22 cellular contexts compared by ENCODE assay signal in genomic region chr19:42064432-42064831, GRCh38. TPM values are rescaled to one million over a fixed set of nuclear protein-coding genes. Genes with fewer than 3 reads are reported as not detected.
DNase-seq lines count a peak whose midpoint lies in the region; ATAC-seq, FAIRE-seq and TF ChIP-seq lines count a peak whose summit lies in the region.
"Had no signal": no experiment of that assay in that cellular context is flagged by ENCODE, and none has a peak within 500 bp of the region (broad histone marks: within the 10 kb centered on the region; RNA-seq: fewer than 3 reads in every experiment).

No MANE protein-coding gene starts in this region.

- peaks cover 12 to 49% of the 10 kb centered on the region in 2 experiments; a peak in 4 of 5 replicates for H3K27me3 ChIP-seq in K562 (ENCODE audit: control insufficient read depth in 2 of 2, insufficient read depth in 2 of 2, low read length in 2 of 2)
- H3K27me3 ChIP-seq: BLaER1 had no signal

- H3K9me1 ChIP-seq in K562 (ENCODE audit: control insufficient read depth, insufficient read depth, low read length), result no peaks in the 10 kb centered on the region

- TF ChIP-seq EP300 in K562 (IDR thresholded peaks at IDR 0.05; ENCODE audit: low read length), result no peak

- no peaks in the 10 kb centered on the region for H3K79me2 ChIP-seq in K562 (ENCODE audit: control insufficient read depth, insufficient read depth, low read length)

- in situ Hi-C loops in K562 (cut with MboI), result no loop called here

- POLR2A ChIA-PET in HEK293 (lab: Yijun Ruan, JAX) (no interaction called here), K562 (lab: Yijun Ruan, JAX) (interaction anchor here (0.6 to 1.1 kb wide), 2 partner anchors 9 to 241 kb away, joined by 3 to 5 read pairs; no protein-coding TSS in a partner anchor)

- no peak overlapping the region for H3K4me2 ChIP-seq in K562 (ENCODE audit: insufficient read depth, low read length)
- H3K4me2 ChIP-seq: GM23338 had no signal

- TF ChIP-seq RAD21 in K562 (CRISPR knock-in tag; conservative IDR thresholded peaks at IDR 0.05 in 1 of 2, IDR thresholded peaks at IDR 0.05 in 1 of 2), result no peak

- no peak for ATAC-seq in K562
- ATAC-seq in GM21423 (IDR thresholded peaks at IDR 0.05; ENCODE audit: unreplicated experiment), result no peak
- no peak for ATAC-seq in HG03025 (IDR thresholded peaks at IDR 0.05; ENCODE audit: low FRiP score, unreplicated experiment)
- ATAC-seq: CD8-positive, alpha-beta T cell; GM23338; HCT116 had no signal

- H3K36me3 ChIP-seq in HEK293 (ENCODE audit: control insufficient read depth in 2 of 2, insufficient read depth in 1 of 2, low read length in 2 of 2) (no peaks in the 10 kb centered on the region), K562 (ENCODE audit: control insufficient read depth, insufficient read depth, low read length) (no peaks in the 10 kb centered on the region), kidney (ENCODE audit: control insufficient read depth in 1 of 2, insufficient read depth in 2 of 2, low read length in 2 of 2) (no peaks in the 10 kb centered on the region)

- FAIRE-seq in K562 (lab: Jason Lieb, UNC) (no peak), kidney (lab: Jason Lieb, UNC) (no peak)
- FAIRE-seq: A204.1, G401.6, GM12892, GM19239 had no signal

- H3K4me3 ChIP-seq in HEK293 (ENCODE audit: low read depth, low read length) (no peak overlapping the region), K562 (no peak overlapping the region), kidney (ENCODE audit: low read length in 2 of 2) (no peak overlapping the region)
- H3K4me3 ChIP-seq: BLaER1, GM23338 had no signal

- intact Hi-C loops in K562 (cut with micrococcal nuclease) (no loop called here), kidney (cut with DNase I) (no loop called here)

- TF ChIP-seq CTCF in HEK293 (tag by site-specific recombination; IDR thresholded peaks at IDR 0.05), result no peak
- TF ChIP-seq CTCF in K562 (IDR thresholded peaks at IDR 0.05 in 2 of 3, conservative IDR thresholded peaks at IDR 0.05 in 1 of 3; ENCODE audit: insufficient read depth in 2 of 3, low read depth in 1 of 3, low read length in 3 of 3), result no peak
- no peak for TF ChIP-seq CTCF in kidney (IDR thresholded peaks at IDR 0.05; ENCODE audit: borderline replicate concordance, extremely low read depth, insufficient read depth)

- no peak overlapping the region for H3K9ac ChIP-seq in K562 (ENCODE audit: insufficient read depth in 1 of 2, low read depth in 2 of 2, low read length in 2 of 2)
- no peak overlapping the region for H3K9ac ChIP-seq in kidney (ENCODE audit: low read length in 2 of 2)
- H3K9ac ChIP-seq: BLaER1 had no signal

- H2AFZ ChIP-seq in K562 (ENCODE audit: low read depth, low read length), result no peak overlapping the region
- H2AFZ ChIP-seq: GM23338 had no signal

- no peak overlapping the region for H3K27ac ChIP-seq in HEK293 (ENCODE audit: extremely low read depth, low read depth, low read length)
- H3K27ac ChIP-seq in K562 (ENCODE audit: extremely low read depth, low read depth, low read length), result no peak overlapping the region
- H3K27ac ChIP-seq in kidney (ENCODE audit: low read depth in 2 of 2, low read length in 2 of 2), result no peak overlapping the region
- H3K27ac ChIP-seq: 22Rv1, BLaER1, C4-2B had no signal

- WGBS in K562 (ENCODE audit: insufficient coverage, low coverage, missing lambda C conversion rate), result 5% methylated on average over 6 of the region's 6 CpGs

- H3K9me3 ChIP-seq in HEK293 (ENCODE audit: control insufficient read depth, insufficient read depth, low read depth, low read length), result no peaks in the 10 kb centered on the region
- no peaks in the 10 kb centered on the region for H3K9me3 ChIP-seq in K562 (replicated peaks; ENCODE audit: control insufficient read depth, insufficient read depth, low read depth, low read length)
- no peaks in the 10 kb centered on the region for H3K9me3 ChIP-seq in kidney (ENCODE audit: control insufficient read depth in 1 of 2, low read length in 2 of 2)
- H3K9me3 ChIP-seq: BLaER1, Caco-2 had no signal

- DNase-seq in K562 (ENCODE audit: extremely low read depth in 1 of 4, low spot score in 3 of 4), result no peak
- DNase-seq in kidney, result peak; percentile 21
- DNase-seq in SIG-M5 (lab: John Stamatoyannopoulos, UW), result no peak
- DNase-seq: Caco-2; CD4-positive, CD25-positive, alpha-beta regulatory T cell; CD8-positive, alpha-beta T cell; DMS153; DND-41; H9; HFFc6 had no signal

- no peaks in the 10 kb centered on the region for H4K20me1 ChIP-seq in K562 (replicated peaks; ENCODE audit: control insufficient read depth, insufficient read depth, low read length)

- CTCF ChIA-PET in HEK293 (lab: Yijun Ruan, JAX) (interaction anchor here (0.6 to 2.8 kb wide), 5 partner anchors 9 to 44 kb away, joined by 3 to 8 read pairs (median 5); no protein-coding TSS in a partner anchor), K562 (lab: Yijun Ruan, JAX; ENCODE audit: low intra/inter-chr PET ratio) (no interaction called here)

- H3K4me1 ChIP-seq in HEK293 (ENCODE audit: control insufficient read depth, insufficient read depth, low read length) (no peaks in the 10 kb centered on the region), K562 (replicated peaks in 1 of 2; ENCODE audit: control insufficient read depth in 2 of 2, insufficient read depth in 2 of 2, low read length in 2 of 2) (peaks cover 3 to 21% of the 10 kb centered on the region in 2 experiments; a peak in 4 of 5 replicates), kidney (ENCODE audit: control insufficient read depth in 1 of 2, insufficient read depth in 1 of 2, low read depth in 1 of 2, low read length in 2 of 2) (no peaks in the 10 kb centered on the region)
- H3K4me1 ChIP-seq: Caco-2 had no signal

- TF ChIP-seq POLR2A in K562 (conservative IDR thresholded peaks at IDR 0.05), result no peak

- no TSS peak for BruUV-seq in K562 (replicated peaks; lab: Mats Ljungman, UMichigan)

TF ChIP-seq in HEK293, 187 proteins besides CTCF, POLR2A, EP300 and RAD21 (continues in another document):
- no peak for TF ChIP-seq PBX3 (CRISPR knock-in tag; IDR thresholded peaks at IDR 0.05)

TF ChIP-seq in K562, 482 proteins besides CTCF, POLR2A, EP300 and RAD21:
- peak; percentile 39 for TF ChIP-seq RBM25 (IDR thresholded peaks at IDR 0.05; ENCODE audit: low read depth, low read length, severe bottlenecking)
- TF ChIP-seq EHMT2 (IDR thresholded peaks at IDR 0.05), result no peak
- peak; percentile 95 for TF ChIP-seq ZNF239 (CRISPR knock-in tag; IDR thresholded peaks at IDR 0.05)

RNA-seq across cellular contexts. Expression of gene GRIK5, which starts 5.6 kb away (rescaled TPM):
- total RNA-seq in K562 (2011; cell fraction: chromatin; rRNA removed; ENCODE audit: low replicate concordance), result 0.12 and 1.3 TPM in 2 replicates
- 0.50 and 0.53 TPM in 2 replicates for total RNA-seq in K562 (2011; cell fraction: nucleolus; rRNA removed)
- 0.29 and 0.31 TPM in 2 replicates for total RNA-seq in K562 (2011; cell fraction: nucleoplasm; rRNA removed)
- total RNA-seq in K562 (2014; rRNA removed) (0.27 and 0.29 TPM in 2 replicates), K562 (2014; rRNA removed; fragmentation: Illumina TruSeq; extraction: Trizol) (0.55 TPM in 1 of 2 replicates, not detected in the other), K562 (2015; rRNA removed; fragmentation: Illumina TruSeq; extraction: Trizol) (0.40 TPM in 1 of 2 replicates, not detected in the other), K562 (2021) (0.51 and 0.58 TPM in 2 replicates), kidney (16.2 TPM)
- polyA plus RNA-seq in K562 (2011; rRNA removed) (0.04 and 0.09 TPM in 2 replicates), K562 (2014; fragmentation: Illumina TruSeq; extraction: Trizol) (0.06 and 0.12 TPM in 2 replicates), K562 (2014; fragmentation: Nextera tagmentation; extraction: Ambion mirVana) (not detected), K562 (2014; rRNA removed) (0.04 and 0.27 TPM in 2 replicates), kidney (ENCODE audit: insufficient read depth, low read depth, low replicate concordance) (8.9 TPM)
- polyA plus RNA-seq in K562 (2011; cell fraction: cytosol; rRNA removed), result 0.04 and 0.06 TPM in 2 replicates
- 0.27 and 0.48 TPM in 2 replicates for polyA plus RNA-seq in K562 (2011; cell fraction: nucleus; rRNA removed)
- 0.34 and 11.2 TPM in 2 replicates for polyA plus RNA-seq in K562 (2012)
- 0.06 and 0.63 TPM in 2 replicates for polyA minus RNA-seq in K562 (2011; rRNA and poly(A)+ RNA removed)
- not detected in 2 replicates for polyA minus RNA-seq in K562 (2011; cell fraction: cytosol; rRNA and poly(A)+ RNA removed)
- polyA minus RNA-seq in K562 (2011; cell fraction: nucleus; rRNA and poly(A)+ RNA removed), result 0.33 TPM in 1 of 2 replicates, not detected in the other

RNA-seq across cellular contexts. Expression of gene ZNF574, which starts 11.5 kb away (rescaled TPM):
- total RNA-seq in K562 (2011; cell fraction: chromatin; rRNA removed; ENCODE audit: low replicate concordance), result 6.5 and 25.2 TPM in 2 replicates
- 24.3 and 26.2 TPM in 2 replicates for total RNA-seq in K562 (2011; cell fraction: nucleolus; rRNA removed)
- total RNA-seq in K562 (2011; cell fraction: nucleoplasm; rRNA removed), result 12.0 and 13.4 TPM in 2 replicates
- 12.0 and 21.6 TPM in 2 replicates for total RNA-seq in K562 (2014; rRNA removed)
- 1.9 and 2.6 TPM in 2 replicates for total RNA-seq in K562 (2014; rRNA removed; fragmentation: Illumina TruSeq; extraction: Trizol)
- 9.2 and 10.5 TPM in 2 replicates for total RNA-seq in K562 (2015; rRNA removed; fragmentation: Illumina TruSeq; extraction: Trizol)
- 20.7 and 21.0 TPM in 2 replicates for total RNA-seq in K562 (2021)
- 7.1 and 12.1 TPM in 2 replicates for polyA plus RNA-seq in K562 (2011; rRNA removed)
- polyA plus RNA-seq in K562 (2011; cell fraction: cytosol; rRNA removed), result 15.2 and 35.3 TPM in 2 replicates
- 9.6 and 17.8 TPM in 2 replicates for polyA plus RNA-seq in K562 (2011; cell fraction: nucleus; rRNA removed)
- 13.6 and 14.2 TPM in 2 replicates for polyA plus RNA-seq in K562 (2012)
- 8.4 and 13.7 TPM in 2 replicates for polyA plus RNA-seq in K562 (2014; fragmentation: Illumina TruSeq; extraction: Trizol)
- under 1 TPM; 0.24 to 0.34 TPM for polyA plus RNA-seq in K562 (2014; fragmentation: Nextera tagmentation; extraction: Ambion mirVana)
- polyA plus RNA-seq in K562 (2014; rRNA removed), result 11.2 and 13.4 TPM in 2 replicates
- polyA minus RNA-seq in K562 (2011; rRNA and poly(A)+ RNA removed), result 7.1 and 9.8 TPM in 2 replicates
- polyA minus RNA-seq in K562 (2011; cell fraction: cytosol; rRNA and poly(A)+ RNA removed), result 22.7 and 24.3 TPM in 2 replicates
- polyA minus RNA-seq in K562 (2011; cell fraction: nucleus; rRNA and poly(A)+ RNA removed), result 11.4 and 14.6 TPM in 2 replicates
- total RNA-seq in kidney, result 12.7 TPM
- 7.2 TPM for polyA plus RNA-seq in kidney (ENCODE audit: insufficient read depth, low read depth, low replicate concordance)

Comparison
In these comparisons a context has a peak if more than half of its experiments do, and no peak if none do; other contexts are left out.
1. Of the 44 proteins assayed by ChIP-seq in both K562 and HEK293: peak only in K562: none; only in HEK293: none; in both: ZNF239; in neither: 43.